ENCODE assay signal across 25 cellular contexts in the genomic region with DNA sequence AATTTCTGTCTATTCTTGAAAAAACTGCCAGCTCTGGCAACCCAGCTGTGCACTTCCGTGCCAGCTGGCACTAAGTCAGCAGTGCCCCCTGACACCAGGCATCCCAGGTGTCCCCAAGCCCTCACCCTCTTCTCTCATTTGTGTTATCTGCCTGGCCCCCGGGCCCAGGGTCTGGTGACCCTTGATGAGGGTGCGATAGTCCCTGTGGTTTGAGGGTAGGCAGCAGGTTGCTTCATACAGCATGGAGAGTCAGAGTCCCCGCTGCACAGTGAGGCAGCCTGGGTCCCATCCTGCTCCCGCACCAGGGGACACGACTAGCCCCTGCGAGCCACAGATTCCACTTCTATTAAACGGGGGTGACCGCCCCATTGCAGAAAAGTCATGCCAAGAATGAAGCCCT. TPM values are rescaled to one million over a fixed set of nuclear protein-coding genes. Genes with fewer than 3 reads are reported as not detected.
DNase-seq lines count a peak whose midpoint lies in the region; ATAC-seq, FAIRE-seq and TF ChIP-seq lines count a peak whose summit lies in the region.
"Had no signal": no experiment of that assay in that cellular context is flagged by ENCODE, and none has a peak within 500 bp of the region (broad histone marks: within the 10 kb centered on the region; RNA-seq: fewer than 3 reads in every experiment).

No MANE protein-coding gene starts in this region.

- peaks cover 19% of the 10 kb centered on the region for H3K4me1 Mint-ChIP-seq in activated CD4-positive, alpha-beta memory T cell treated with anti-CD3 and anti-CD28 coated beads, Interleukin-2, amount 10 ng/mL, durations not matched to agents 7 days and 5 days
- H3K4me1 Mint-ChIP-seq in activated CD4-positive, alpha-beta memory T cell treated with anti-CD3 and anti-CD28 coated beads for 36 hours (ENCODE audit: low read depth): peaks cover 6% of the 10 kb centered on the region

- BruUV-seq in IMR-90 (replicated peaks; lab: Mats Ljungman, UMichigan): no TSS peak

- dilution Hi-C loops in IMR-90 (cut with HindIII; ENCODE audit: low sequenced_read_pairs, unreplicated experiment): no loop called here

- POLR2A ChIA-PET in activated CD4-positive, alpha-beta memory T cell treated with anti-CD3 and anti-CD28 coated beads, Interleukin-2, amount 10 ng/mL, durations not matched to agents 7 days and 5 days (lab: Charles Lee): no interaction called here
- POLR2A ChIA-PET in activated CD4-positive, alpha-beta memory T cell treated with anti-CD3 and anti-CD28 coated beads for 36 hours (lab: Charles Lee): no interaction called here
- POLR2A ChIA-PET in IMR-90 (lab: Charles Lee; ENCODE audit: unreplicated experiment): no interaction called here

- peak overlapping the region; percentile 37 for H2AK9ac ChIP-seq in IMR-90 (replicated peaks; ENCODE audit: low read depth, low read length, poor library complexity)

- H3K4ac ChIP-seq in IMR-90 (ENCODE audit: low read depth, low read length) (no peak overlapping the region), neuronal stem cell (ENCODE audit: low read length) (no peak overlapping the region)

- no peak overlapping the region for H3K4me3 ChIP-seq in IMR-90 (ENCODE audit: insufficient read depth, low read depth, low read length)
- peak overlapping the region in 1 of 3 donors; percentile 9 for H3K4me3 ChIP-seq in breast epithelium
- no peak overlapping the region for H3K4me3 ChIP-seq in neuronal stem cell (ENCODE audit: low read length in 2 of 2)
- no peak overlapping the region for H3K4me3 ChIP-seq in foreskin fibroblast (ENCODE audit: low read depth in 1 of 2, low read length in 2 of 2)
- H3K4me3 ChIP-seq: A549, HAP-1, heart right ventricle, Peyer's patch, sigmoid colon had no signal

- H3K14ac ChIP-seq in IMR-90 (replicated peaks; ENCODE audit: low read depth, low read length): no peak overlapping the region
- no peak overlapping the region for H3K14ac ChIP-seq in neuronal stem cell (ENCODE audit: low read length)

- H2AK5ac ChIP-seq in IMR-90 (ENCODE audit: low read depth, low read length) (no peak overlapping the region), neuronal stem cell (ENCODE audit: low read depth, low read length) (no peak overlapping the region)

- H3K4me3 Mint-ChIP-seq in activated CD4-positive, alpha-beta memory T cell treated with anti-CD3 and anti-CD28 coated beads, Interleukin-2, amount 10 ng/mL, durations not matched to agents 7 days and 5 days: peak overlapping the region; percentile 60
- H3K4me3 Mint-ChIP-seq in activated CD4-positive, alpha-beta memory T cell treated with anti-CD3 and anti-CD28 coated beads for 36 hours: no peak overlapping the region

- H3K27me3 Mint-ChIP-seq in activated CD4-positive, alpha-beta memory T cell treated with anti-CD3 and anti-CD28 coated beads, Interleukin-2, amount 10 ng/mL, durations not matched to agents 7 days and 5 days: peaks cover 4% of the 10 kb centered on the region
- no peaks in the 10 kb centered on the region for H3K27me3 Mint-ChIP-seq in activated CD4-positive, alpha-beta memory T cell treated with anti-CD3 and anti-CD28 coated beads for 36 hours

- H3K36me3 Mint-ChIP-seq in activated CD4-positive, alpha-beta memory T cell treated with anti-CD3 and anti-CD28 coated beads, Interleukin-2, amount 10 ng/mL, durations not matched to agents 7 days and 5 days (ENCODE audit: low read depth): peaks cover 47% of the 10 kb centered on the region
- peaks cover 36% of the 10 kb centered on the region for H3K36me3 Mint-ChIP-seq in activated CD4-positive, alpha-beta memory T cell treated with anti-CD3 and anti-CD28 coated beads for 36 hours

- H3K9me1 ChIP-seq in IMR-90 (ENCODE audit: insufficient read depth, low read length): peaks cover 4% of the 10 kb centered on the region; the same call in 1 of the 2 replicates

- H2AFZ ChIP-seq in IMR-90 (replicated peaks; ENCODE audit: low read length, poor library complexity) (no peak overlapping the region), neuronal stem cell (ENCODE audit: low read length) (no peak overlapping the region)

- H3K79me1 ChIP-seq in IMR-90 (ENCODE audit: low read depth in 1 of 2, low read length in 2 of 2): peaks cover 0 to 13% of the 10 kb centered on the region in 2 experiments; a peak in 2 of 4 replicates
- H3K79me1 ChIP-seq in neuronal stem cell (ENCODE audit: low read depth, low read length): peaks cover 2% of the 10 kb centered on the region

- H3K27ac ChIP-seq in IMR-90 (ENCODE audit: insufficient read depth, low read length) (no peak overlapping the region), breast epithelium (peak overlapping the region; percentile 19 to 39), neuronal stem cell (replicated peaks; ENCODE audit: low read length) (no peak overlapping the region)
- H3K27ac ChIP-seq: A549, heart right ventricle, Peyer's patch, sigmoid colon had no signal

- FAIRE-seq in GM12891 (lab: Jason Lieb, UNC): no peak
- FAIRE-seq: A549, GM18507, keratinocyte, urothelium cell line had no signal

- H2BK20ac ChIP-seq in IMR-90 (ENCODE audit: low read depth, low read length): no peak overlapping the region

- no peak overlapping the region for H3K27ac Mint-ChIP-seq in activated CD4-positive, alpha-beta memory T cell treated with anti-CD3 and anti-CD28 coated beads, Interleukin-2, amount 10 ng/mL, durations not matched to agents 7 days and 5 days
- H3K27ac Mint-ChIP-seq in activated CD4-positive, alpha-beta memory T cell treated with anti-CD3 and anti-CD28 coated beads for 36 hours: no peak overlapping the region

- TF ChIP-seq POLR2A in IMR-90 (IDR thresholded peaks at IDR 0.05; ENCODE audit: low read depth, low read length) (no peak), breast epithelium (IDR thresholded peaks at IDR 0.05) (no peak), GM12891 (IDR thresholded peaks at IDR 0.05; ENCODE audit: low read depth, low read length) (no peak)

- in situ Hi-C loops in IMR-90 (cut with MboI; ENCODE audit: low sequenced_read_pairs): no loop called here

- H4K8ac ChIP-seq in IMR-90 (ENCODE audit: low read depth in 2 of 2, low read length in 2 of 2) (no peak overlapping the region), neuronal stem cell (ENCODE audit: low read depth, low read length) (no peak overlapping the region)

- H3K36me3 ChIP-seq in IMR-90 (ENCODE audit: control insufficient read depth, insufficient read depth, low read length): peaks cover 29% of the 10 kb centered on the region
- H3K36me3 ChIP-seq in breast epithelium: no peaks in the 10 kb centered on the region
- peaks cover 4 to 24% of the 10 kb centered on the region in 2 donors for H3K36me3 ChIP-seq in neuronal stem cell (replicated peaks in 1 of 2; ENCODE audit: control insufficient read depth in 2 of 2, insufficient read depth in 2 of 2, low read length in 2 of 2)

- H3K9ac ChIP-seq in IMR-90 (ENCODE audit: low read depth, low read length) (no peak overlapping the region), neuronal stem cell (ENCODE audit: low read depth, low read length, poor library complexity) (no peak overlapping the region)
- H3K9ac ChIP-seq: SK-N-SH had no signal

- no peaks in the 10 kb centered on the region for H3K9me3 Mint-ChIP-seq in activated CD4-positive, alpha-beta memory T cell treated with anti-CD3 and anti-CD28 coated beads, Interleukin-2, amount 10 ng/mL, durations not matched to agents 7 days and 5 days
- H3K9me3 Mint-ChIP-seq in activated CD4-positive, alpha-beta memory T cell treated with anti-CD3 and anti-CD28 coated beads for 36 hours: no peaks in the 10 kb centered on the region

- H2BK15ac ChIP-seq in IMR-90 (ENCODE audit: low read depth, low read length) (no peak overlapping the region), neuronal stem cell (ENCODE audit: low read length) (no peak overlapping the region)

- no peaks in the 10 kb centered on the region for H4K20me1 ChIP-seq in IMR-90 (ENCODE audit: insufficient read depth, low read length)

- no peak overlapping the region for H2BK12ac ChIP-seq in neuronal stem cell (ENCODE audit: low read length)

- intact Hi-C loops in activated CD4-positive, alpha-beta memory T cell treated with anti-CD3 and anti-CD28 coated beads for 36 hours (cut with micrococcal nuclease): no loop called here
- intact Hi-C loops in IMR-90 (cut with micrococcal nuclease) (no loop called here), breast epithelium (cut with DNase I; ENCODE audit: low total_unique reads) (no loop called here)

- H3K4me1 ChIP-seq in IMR-90 (ENCODE audit: control insufficient read depth, insufficient read depth, low read length) (peaks cover 8% of the 10 kb centered on the region; the same call in 1 of the 2 replicates), breast epithelium (peaks cover 0 to 4% of the 10 kb centered on the region in 2 donors), neuronal stem cell (ENCODE audit: control insufficient read depth in 2 of 2, insufficient read depth in 1 of 2, low read depth in 1 of 2, low read length in 2 of 2) (peaks cover 6 to 7% of the 10 kb centered on the region in 2 donors)
- H3K4me1 ChIP-seq: HAP-1 had no signal

- H4K91ac ChIP-seq in IMR-90 (ENCODE audit: insufficient read depth, low read depth, low read length): no peak overlapping the region
- peak overlapping the region; percentile 24 for H4K91ac ChIP-seq in neuronal stem cell (ENCODE audit: low read depth, low read length, poor library complexity)

- no peak overlapping the region for H3K4me2 ChIP-seq in IMR-90 (ENCODE audit: low read depth, low read length)
- no peak overlapping the region for H3K4me2 ChIP-seq in neuronal stem cell (ENCODE audit: insufficient read depth, low read length, poor library complexity, severe bottlenecking)
- H3K4me2 ChIP-seq: A549 had no signal

- CTCF ChIA-PET in activated CD4-positive, alpha-beta memory T cell treated with anti-CD3 and anti-CD28 coated beads, Interleukin-2, amount 10 ng/mL, durations not matched to agents 7 days and 5 days (lab: Charles Lee): no interaction called here
- CTCF ChIA-PET in activated CD4-positive, alpha-beta memory T cell treated with anti-CD3 and anti-CD28 coated beads for 36 hours (lab: Charles Lee): interaction anchor here (0.6 kb wide), 1 partner anchor 421 kb away, joined by 3 read pairs; no protein-coding TSS in a partner anchor
- CTCF ChIA-PET in IMR-90 (lab: Yijun Ruan, JAX): no interaction called here

- no peak overlapping the region for H4K5ac ChIP-seq in IMR-90 (ENCODE audit: low read depth, low read length)

- TF ChIP-seq RAD21 in IMR-90 (IDR thresholded peaks at IDR 0.05; ENCODE audit: low read length): no peak

- H3K9me3 ChIP-seq in IMR-90 (ENCODE audit: control insufficient read depth, insufficient read depth, low read length) (no peaks in the 10 kb centered on the region), breast epithelium (no peaks in the 10 kb centered on the region), neuronal stem cell (replicated peaks in 1 of 2; ENCODE audit: control insufficient read depth in 2 of 2, insufficient read depth in 1 of 2, low read depth in 1 of 2, low read length in 2 of 2) (peaks cover 0 to 3% of the 10 kb centered on the region in 2 donors)
- H3K9me3 ChIP-seq: A549, HAP-1, heart right ventricle, Peyer's patch, sigmoid colon, SK-N-SH had no signal

- no peak overlapping the region for H2BK120ac ChIP-seq in IMR-90 (ENCODE audit: low read depth, low read length)
- H2BK120ac ChIP-seq in neuronal stem cell (ENCODE audit: low read depth, low read length): no peak overlapping the region

- H2BK5ac ChIP-seq in IMR-90 (ENCODE audit: low read depth, low read length, poor library complexity, severe bottlenecking): no peak overlapping the region
- H2BK5ac ChIP-seq in neuronal stem cell (ENCODE audit: low read length): no peak overlapping the region

- ATAC-seq in IMR-90 (ENCODE audit: low read depth): no peak
- ATAC-seq: A549, heart right ventricle had no signal

- no peak for DNase-seq in activated CD4-positive, alpha-beta memory T cell treated with anti-CD3 and anti-CD28 coated beads, Interleukin-2, amount 10 ng/mL, durations not matched to agents 7 days and 5 days
- no peak for DNase-seq in activated CD4-positive, alpha-beta memory T cell treated with anti-CD3 and anti-CD28 coated beads for 36 hours
- DNase-seq in IMR-90 (no peak), breast epithelium (ENCODE audit: low spot score in 2 of 2) (no peak), neuronal stem cell (ENCODE audit: low spot score) (no peak), NCI-H1417 (lab: John Stamatoyannopoulos, UW) (no peak), GM12891 (ENCODE audit: insufficient read length, low spot score) (no peak), foreskin fibroblast (no peak)
- DNase-seq: cerebellar nuclear complex; effector memory CD4-positive, alpha-beta T cell; heart right ventricle; Kasumi-1; mesendoderm; NCI-H1436; NCI-H748 treated with DMSO at 0.1 percent for 48 hours; occipital lobe; Peyer's patch; sigmoid colon; SK-N-SH; stimulated activated CD4-positive, alpha-beta T cell treated with anti-CD3 and anti-CD28 coated beads, Interleukin-1b, Interleukin-23, amount 100 ng/mL, for 48 hours had no signal

- 83% methylated on average over 1 of the region's 9 CpGs; no CpG with 5 or more reads in 1 of the 2 experiments for WGBS in IMR-90 (ENCODE audit: extremely low coverage in 2 of 2, insufficient read length in 1 of 2), 2 experiments
- no CpG with 5 or more reads among the region's 9 CpGs for WGBS in neuronal stem cell (ENCODE audit: extremely low coverage in 2 of 2, insufficient read length in 2 of 2, insufficient replicate concordance in 1 of 2), 2 donors

- no peak overlapping the region for H3K56ac ChIP-seq in IMR-90 (ENCODE audit: extremely low read depth, insufficient read depth, low read length)

- H3K23ac ChIP-seq in IMR-90 (ENCODE audit: low read depth, low read length) (no peak overlapping the region), neuronal stem cell (ENCODE audit: low read depth, low read length, poor library complexity) (no peak overlapping the region)

- peaks cover 6% of the 10 kb centered on the region for H3K27me3 ChIP-seq in IMR-90 (ENCODE audit: control insufficient read depth, insufficient read depth, low read length)
- H3K27me3 ChIP-seq in breast epithelium: no peaks in the 10 kb centered on the region
- H3K27me3 ChIP-seq in neuronal stem cell (ENCODE audit: control insufficient read depth in 3 of 3, insufficient read depth in 3 of 3, low read depth in 1 of 3, low read length in 3 of 3): peaks cover 0 to 19% (median 4%) of the 10 kb centered on the region in 3 experiments
- H3K27me3 ChIP-seq: heart right ventricle, Peyer's patch, sigmoid colon had no signal

- TF ChIP-seq CTCF in IMR-90 (conservative IDR thresholded peaks at IDR 0.05; ENCODE audit: low read depth, low read length) (no peak), breast epithelium (IDR thresholded peaks at IDR 0.05) (no peak), foreskin fibroblast (IDR thresholded peaks at IDR 0.05; ENCODE audit: low read depth, low read length) (no peak)

- H3K18ac ChIP-seq in IMR-90 (ENCODE audit: low read depth, low read length): no peak overlapping the region
- no peak overlapping the region for H3K18ac ChIP-seq in neuronal stem cell (ENCODE audit: low read length)

RNA-seq across cellular contexts. Expression of gene MAN2B2, which starts 1.9 kb away (rescaled TPM):
- 10 to 100 TPM; 34.8 to 36.3 TPM for total RNA-seq in activated CD4-positive, alpha-beta memory T cell treated with anti-CD3 and anti-CD28 coated beads, Interleukin-2, amount 10 ng/mL, durations not matched to agents 7 days and 5 days
- total RNA-seq in activated CD4-positive, alpha-beta memory T cell treated with anti-CD3 and anti-CD28 coated beads for 36 hours: 10 to 100 TPM; 16.5 to 18.0 TPM
- total RNA-seq in IMR-90 (2012; rRNA removed) (11.9 and 13.4 TPM in 2 replicates), breast epithelium (10 to 100 TPM; 18.7 to 49.8 (median 19.6) TPM)
- 33.8 and 34.1 TPM in 2 replicates for polyA plus RNA-seq in IMR-90 (2012; rRNA removed)
- 28.6 and 52.3 TPM in 2 replicates for polyA plus RNA-seq in IMR-90 (2012; cell fraction: cytosol; rRNA removed)
- 24.9 and 43.8 TPM in 2 replicates for polyA plus RNA-seq in IMR-90 (2012; cell fraction: nucleus; rRNA removed; ENCODE audit: low replicate concordance)
- polyA plus RNA-seq in neuronal stem cell (2013, experiment 1 of 2): 3.9 TPM
- polyA plus RNA-seq in neuronal stem cell (2013, experiment 2 of 2): 4.0 TPM
- polyA plus RNA-seq in GM12891 (2012; ENCODE audit: low read depth, missing spikeins): 8.2 TPM

Comparison
In these comparisons a context has a peak if more than half of its experiments do, and no peak if none do; other contexts are left out.
1. H3K27ac ChIP-seq: peak in breast epithelium (2 of 2); none in IMR-90 (single experiment) and neuronal stem cell (single experiment).